Comparison of ENCODE assay signal across 2 cellular contexts in the genomic region with DNA sequence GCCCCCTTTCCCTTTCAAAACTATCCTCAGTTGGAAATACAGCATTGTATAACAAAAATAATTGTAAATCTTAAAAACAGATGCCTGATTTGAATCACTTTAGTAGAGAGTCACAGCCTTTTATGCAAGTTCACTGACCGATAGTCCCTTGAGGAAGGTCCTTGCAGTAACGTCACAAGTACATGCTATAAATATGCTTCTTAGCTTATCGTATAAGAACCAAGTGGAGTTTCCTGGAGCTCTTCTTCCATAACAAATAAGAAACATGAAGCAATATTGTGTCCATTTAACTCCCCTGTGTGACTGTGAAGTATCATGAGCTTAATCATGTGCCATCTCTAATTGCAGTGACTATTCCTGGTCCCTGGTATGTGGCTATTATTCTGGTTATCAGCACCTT.
TF ChIP-seq lines count a peak whose summit lies in the region.

No MANE protein-coding gene starts in this region.

TF ChIP-seq in liver, 16 proteins besides CTCF, POLR2A, EP300 and RAD21:
- TF ChIP-seq JUND (IDR thresholded peaks at IDR 0.05) (no peak), RXRA (IDR thresholded peaks at IDR 0.05) (peak; percentile 34 to 54)
TF ChIP-seq in liver: peak in this region for 1.

TF ChIP-seq in HepG2, 621 proteins besides CTCF, POLR2A, EP300 and RAD21:
- TF ChIP-seq, protein P1, sequence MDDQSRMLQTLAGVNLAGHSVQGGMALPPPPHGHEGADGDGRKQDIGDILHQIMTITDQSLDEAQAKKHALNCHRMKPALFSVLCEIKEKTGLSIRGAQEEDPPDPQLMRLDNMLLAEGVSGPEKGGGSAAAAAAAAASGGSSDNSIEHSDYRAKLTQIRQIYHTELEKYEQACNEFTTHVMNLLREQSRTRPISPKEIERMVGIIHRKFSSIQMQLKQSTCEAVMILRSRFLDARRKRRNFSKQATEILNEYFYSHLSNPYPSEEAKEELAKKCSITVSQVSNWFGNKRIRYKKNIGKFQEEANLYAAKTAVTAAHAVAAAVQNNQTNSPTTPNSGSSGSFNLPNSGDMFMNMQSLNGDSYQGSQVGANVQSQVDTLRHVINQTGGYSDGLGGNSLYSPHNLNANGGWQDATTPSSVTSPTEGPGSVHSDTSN (CRISPR knock-in tag; IDR thresholded peaks at IDR 0.05; ENCODE audit: borderline replicate concordance), result no peak
- TF ChIP-seq ZBTB3 (CRISPR knock-in tag; IDR thresholded peaks at IDR 0.05; ENCODE audit: borderline replicate concordance, low read depth) (no peak), ZMYM2 (CRISPR knock-in tag; IDR thresholded peaks at IDR 0.05) (no peak), MED13 (CRISPR knock-in tag; IDR thresholded peaks at IDR 0.05) (no peak), EED (CRISPR knock-in tag; IDR thresholded peaks at IDR 0.05) (no peak), ZBTB4 (CRISPR knock-in tag; IDR thresholded peaks at IDR 0.05; ENCODE audit: borderline replicate concordance) (no peak), ZNF839 (CRISPR knock-in tag; IDR thresholded peaks at IDR 0.05; ENCODE audit: borderline replicate concordance) (no peak), KDM5A (IDR thresholded peaks at IDR 0.05; ENCODE audit: borderline replicate concordance, low read length) (no peak), NRL (CRISPR knock-in tag; IDR thresholded peaks at IDR 0.05; ENCODE audit: borderline replicate concordance) (no peak), KLF15 (CRISPR knock-in tag; IDR thresholded peaks at IDR 0.05; ENCODE audit: borderline replicate concordance) (no peak)
